ENCODE assay signal across 27 cellular contexts in the genomic region with DNA sequence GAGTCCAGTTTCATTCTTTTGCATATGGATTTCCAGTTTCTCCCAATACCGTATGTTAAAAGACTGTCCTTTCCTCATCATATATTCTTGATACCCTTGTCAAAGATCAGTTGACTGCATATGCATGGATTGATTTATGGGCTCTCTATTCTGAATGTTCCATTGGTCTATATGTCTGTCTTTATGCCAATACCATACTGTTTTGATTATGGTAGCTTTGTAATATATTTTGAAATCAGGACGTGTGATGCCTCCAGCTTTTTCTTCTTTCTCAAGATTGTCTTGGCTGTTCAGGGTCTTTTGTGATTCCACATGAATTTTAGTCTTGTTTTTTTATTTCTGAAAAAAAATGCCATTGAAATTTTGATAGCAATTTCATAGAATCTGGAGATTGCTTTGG.
"Had no signal": no experiment of that assay in that cellular context is flagged by ENCODE, and none has a peak within 500 bp of the region (broad histone marks: within the 10 kb centered on the region; RNA-seq: fewer than 3 reads in every experiment).

No MANE protein-coding gene starts in this region.

- ATAC-seq: left colon; left lung; lower lobe of right lung; naive thymus-derived CD8-positive, alpha-beta T cell; pancreas; right cardiac atrium; stimulated activated memory B cell treated with anti-CD40 and anti-IgM and Interleukin-4, amounts not matched to agents 10 μg/mL and 1 μg/mL and 100 μg/mL, for 72 hours; stimulated activated naive CD8-positive, alpha-beta T cell treated with anti-CD3 and anti-CD28 coated beads, Interleukin-15, amount 100 ng/mL, for 72 hours had no signal

- FAIRE-seq: islet of Langerhans, pancreas had no signal

- DNase-seq: hypothalamus; immature natural killer cell; kidney; left colon; left lung; lower lobe of right lung; mammary epithelial cell; mesenchymal stem cell; naive thymus-derived CD8-positive, alpha-beta T cell; nucleus accumbens; pancreas; posterior cingulate gyrus; retina; right cardiac atrium; stimulated activated CD4-positive, alpha-beta T cell treated with anti-CD3 and anti-CD28 coated beads, Interleukin-1b, Interleukin-23, amount 100 ng/mL, for 48 hours; stimulated activated CD4-positive, alpha-beta T cell treated with anti-CD3 and anti-CD28 coated beads, Interleukin-2, amount 100 ng/mL, for 48 hours; stimulated activated CD4-positive, alpha-beta T cell treated with anti-CD3 and anti-CD28 coated beads, Interleukin-4, amount 100 ng/mL, for 4 hours; stimulated activated CD8-positive, alpha-beta memory T cell treated with anti-CD3 and anti-CD28 coated beads, Interleukin-4, amount 100 ng/mL, for 48 hours; stimulated activated naive CD4-positive, alpha-beta T cell treated with Interleukin-2 at 50 U/mL for 16 hours; stimulated activated naive CD8-positive, alpha-beta T cell treated with anti-CD3 and anti-CD28 coated beads, Interleukin-15, amount 100 ng/mL, for 72 hours; substantia nigra; uterus had no signal

- H3K4me2 ChIP-seq: smooth muscle cell had no signal

- H3K4me1 ChIP-seq: left lung, lower lobe of right lung, pancreas, prostate gland had no signal

- H3K4me3 ChIP-seq: left lung, lower lobe of right lung, pancreas, prostate gland, smooth muscle cell, tibial nerve, uterus had no signal

- H3K27ac ChIP-seq: left lung, lower lobe of right lung, pancreas, prostate gland, tibial nerve had no signal

- H3K36me3 ChIP-seq: left lung, lower lobe of right lung, pancreas, prostate gland, tibial nerve, uterus had no signal

- H3K27me3 ChIP-seq: left lung, pancreas, tibial nerve, uterus had no signal

- H3K9me3 ChIP-seq: pancreas, prostate gland, uterus had no signal
